1 cellular context compared by ENCODE assay signal in genomic region chr5:150490754-150491153, GRCh38.
TF ChIP-seq lines count a peak whose summit lies in the region.

No MANE protein-coding gene starts in this region.

TF ChIP-seq in WTC11, 78 proteins besides CTCF, POLR2A, EP300 and RAD21 (continued from another document):
- TF ChIP-seq FOXP4 (CRISPR knock-in tag; IDR thresholded peaks at IDR 0.05), result no peak
- TF ChIP-seq USF2 (CRISPR knock-in tag; IDR thresholded peaks at IDR 0.05), result no peak
- TF ChIP-seq RELA (CRISPR knock-in tag; IDR thresholded peaks at IDR 0.05; ENCODE audit: borderline replicate concordance), result no peak
